ENCODE assay signal across 11 cellular contexts in genomic region chr18:8721716-8722115, GRCh38. TPM values are rescaled to one million over a fixed set of nuclear protein-coding genes. Genes with fewer than 3 reads are reported as not detected.
DNase-seq lines count a peak whose midpoint lies in the region; ATAC-seq, FAIRE-seq and TF ChIP-seq lines count a peak whose summit lies in the region.
"Had no signal": no experiment of that assay in that cellular context is flagged by ENCODE, and none has a peak within 500 bp of the region (broad histone marks: within the 10 kb centered on the region; RNA-seq: fewer than 3 reads in every experiment).

No MANE protein-coding gene starts in this region.

- FAIRE-seq in small intestine (lab: Jason Lieb, UNC): no peak
- FAIRE-seq: GM12878 had no signal

- TF ChIP-seq CTCF in foreskin fibroblast (IDR thresholded peaks at IDR 0.05; ENCODE audit: low read depth, low read length): no peak

- H3K27me3 ChIP-seq in small intestine (ENCODE audit: control insufficient read depth in 2 of 2, insufficient read depth in 2 of 2, low read length in 2 of 2): no peaks in the 10 kb centered on the region
- H3K27me3 ChIP-seq in HAP-1 (ENCODE audit: low read depth): no peaks in the 10 kb centered on the region

- no peak for ATAC-seq in GM21619 (IDR thresholded peaks at IDR 0.05; ENCODE audit: unreplicated experiment)
- ATAC-seq: GM12878, Right ventricle myocardium inferior had no signal

- H3K9me3 ChIP-seq in small intestine (ENCODE audit: control insufficient read depth, low read depth): no peaks in the 10 kb centered on the region
- H3K9me3 ChIP-seq in HAP-1: no peaks in the 10 kb centered on the region

- in situ Hi-C loops in HAP-1 (cut with MboI; ENCODE audit: low sequenced_read_pairs): no loop called here

- H3K4me1 ChIP-seq in small intestine (ENCODE audit: control insufficient read depth in 2 of 2, insufficient read depth in 1 of 2, low read depth in 1 of 2, low read length in 1 of 2) (peaks cover 0 to 13% of the 10 kb centered on the region in 2 donors), HAP-1 (peaks cover 9% of the 10 kb centered on the region)

- H3K36me3 ChIP-seq in small intestine (ENCODE audit: control insufficient read depth in 2 of 2, insufficient read depth in 2 of 2, low read length in 2 of 2): no peaks in the 10 kb centered on the region
- H3K36me3 ChIP-seq in HAP-1 (replicated peaks): peaks cover 25% of the 10 kb centered on the region

- H3K27ac ChIP-seq in small intestine (ENCODE audit: low read depth in 1 of 2, low read length in 1 of 2): peak overlapping the region in 1 of 2 donors; percentile 39

- WGBS in small intestine, 3 donors: 54 to 79% (median 63%) methylated on average over 5 of the region's 5 CpGs

- peak; percentile 42 for DNase-seq in HCEC 1CT
- DNase-seq in SW480 (ENCODE audit: low spot score): peak; percentile 57
- DNase-seq in foreskin fibroblast: peak; percentile 46 to 59
- DNase-seq in small intestine: peak; percentile 68
- no peak for DNase-seq in HAP-1 (ENCODE audit: low spot score in 2 of 2)
- no peak for DNase-seq in SIG-M5 treated with dmso at 0.1 percent for 504 hours (lab: John Stamatoyannopoulos, UW; ENCODE audit: unreplicated experiment)
- no peak for DNase-seq in effector CD8-positive, alpha-beta T cell (lab: John Stamatoyannopoulos, UW)
- DNase-seq: amygdala had no signal

- H3K4me3 ChIP-seq in foreskin fibroblast (ENCODE audit: low read depth in 1 of 2, low read length in 2 of 2): no peak overlapping the region
- no peak overlapping the region for H3K4me3 ChIP-seq in small intestine (ENCODE audit: low read depth in 1 of 2, low read length in 2 of 2)
- H3K4me3 ChIP-seq in HAP-1: no peak overlapping the region
- H3K4me3 ChIP-seq: GM12878 had no signal

RNA-seq across cellular contexts. Expression of gene MTCL1, which starts 16.4 kb away (rescaled TPM):
- polyA plus RNA-seq in small intestine: 1 to 10 TPM; 2.5 to 7.6 (median 4.3) TPM

Comparison
In these comparisons a context has a peak if more than half of its experiments do, and no peak if none do; other contexts are left out.
1. DNase-seq: peak in HCEC 1CT (single experiment), SW480 (single experiment), foreskin fibroblast (2 of 2) and small intestine (single experiment); none in HAP-1 (0 of 2), SIG-M5 treated with dmso at 0.1 percent for 504 hours (single experiment) and effector CD8-positive, alpha-beta T cell (single experiment).